In genomic region chr19:48495391-48495790, GRCh38 we compare ENCODE assay signal across 12 cellular contexts. TPM values are rescaled to one million over a fixed set of nuclear protein-coding genes. Genes with fewer than 3 reads are reported as not detected.
DNase-seq lines count a peak whose midpoint lies in the region; ATAC-seq and TF ChIP-seq lines count a peak whose summit lies in the region.
"Had no signal": no experiment of that assay in that cellular context is flagged by ENCODE, and none has a peak within 500 bp of the region (broad histone marks: within the 10 kb centered on the region; RNA-seq: fewer than 3 reads in every experiment).

No MANE protein-coding gene starts in this region.

- no peak for TF ChIP-seq CTCF in CD8-positive, alpha-beta T cell (IDR thresholded peaks at IDR 0.05)
- TF ChIP-seq CTCF in colonic mucosa (IDR thresholded peaks at IDR 0.05), result no peak
- no peak for TF ChIP-seq CTCF in nephron progenitor cell (IDR thresholded peaks at IDR 0.05)
- no peak for TF ChIP-seq CTCF in gastrocnemius medialis (IDR thresholded peaks at IDR 0.05 in 4 of 5, conservative IDR thresholded peaks at IDR 0.05 in 1 of 5)

- H3K27me3 ChIP-seq in CD8-positive, alpha-beta T cell (ENCODE audit: insufficient read depth, low read length), result no peaks in the 10 kb centered on the region
- peaks cover 7% of the 10 kb centered on the region for H3K27me3 ChIP-seq in colonic mucosa
- H3K27me3 ChIP-seq in gastrocnemius medialis, result peaks cover 46 to 63% (median 52%) of the 10 kb centered on the region in 3 donors

- H3K9me3 Mint-ChIP-seq in CD8-positive, alpha-beta T cell, result no peaks in the 10 kb centered on the region
- H3K9me3 Mint-ChIP-seq in nephron progenitor cell, result no peaks in the 10 kb centered on the region
- H3K9me3 Mint-ChIP-seq: activated T-helper 2 cell treated with anti-CD3 and anti-CD28 coated beads, Interferon-gamma antibody, Interleukin-2, Interleukin-4, amounts not matched to agents 10 μg/mL and 5 μg/mL and 100 μg/mL, durations not matched to agents 14 hours and 24 hours and 36 hours had no signal

- H3K27ac Mint-ChIP-seq in CD8-positive, alpha-beta T cell, result no peak overlapping the region
- H3K27ac Mint-ChIP-seq in nephron progenitor cell, result no peak overlapping the region
- H3K27ac Mint-ChIP-seq: activated T-helper 2 cell treated with anti-CD3 and anti-CD28 coated beads, Interferon-gamma antibody, Interleukin-2, Interleukin-4, amounts not matched to agents 10 μg/mL and 5 μg/mL and 100 μg/mL, durations not matched to agents 14 hours and 24 hours and 36 hours had no signal

- H3K4me1 ChIP-seq in CD8-positive, alpha-beta T cell (ENCODE audit: insufficient read depth, low read length), result peaks cover 32% of the 10 kb centered on the region
- H3K4me1 ChIP-seq in colonic mucosa (no peaks in the 10 kb centered on the region), gastrocnemius medialis (peaks cover 0 to 5% of the 10 kb centered on the region in 2 donors)

- H3K9me3 ChIP-seq in CD8-positive, alpha-beta T cell (ENCODE audit: low read length), result no peaks in the 10 kb centered on the region
- H3K9me3 ChIP-seq in colonic mucosa, result no peaks in the 10 kb centered on the region
- H3K9me3 ChIP-seq in gastrocnemius medialis, result no peaks in the 10 kb centered on the region

- H3K36me3 ChIP-seq in CD8-positive, alpha-beta T cell (ENCODE audit: insufficient read depth, low read length), result no peaks in the 10 kb centered on the region
- H3K36me3 ChIP-seq in colonic mucosa, result no peaks in the 10 kb centered on the region
- no peaks in the 10 kb centered on the region for H3K36me3 ChIP-seq in gastrocnemius medialis

- no peak overlapping the region for H3K27ac ChIP-seq in CD8-positive, alpha-beta T cell (ENCODE audit: low read depth, low read length)
- peak overlapping the region; percentile 29 for H3K27ac ChIP-seq in colonic mucosa
- no peak overlapping the region for H3K27ac ChIP-seq in gastrocnemius medialis

- intact Hi-C loops in CD8-positive, alpha-beta T cell (cut with DNase I, micrococcal nuclease), result loop anchor here in 1 of 2 experiments (10.0 kb wide), 1 partner anchor 101 kb away; the partner anchor contains the start of genes GRIN2D and KDELR1
- intact Hi-C loops in colonic mucosa (cut with DNase I), result no loop called here
- intact Hi-C loops in gastrocnemius medialis (cut with DNase I; ENCODE audit: low total_unique reads), result no loop called here

- CTCF ChIA-PET in CD8-positive, alpha-beta T cell (lab: Charles Lee), result interaction anchor here (1.5 to 3.4 kb wide), 3 partner anchors 10 to 114 kb away, joined by 5 to 10 read pairs (median 5); no protein-coding TSS in a partner anchor

- H3K27me3 Mint-ChIP-seq in CD8-positive, alpha-beta T cell (ENCODE audit: low read depth), result peaks cover 3% of the 10 kb centered on the region
- peaks cover 39% of the 10 kb centered on the region for H3K27me3 Mint-ChIP-seq in nephron progenitor cell (ENCODE audit: low read depth, poor library complexity)

- no peak overlapping the region for H3K9ac ChIP-seq in colonic mucosa (ENCODE audit: low read depth in 2 of 2, low read length in 2 of 2)

- peak overlapping the region; percentile 38 for H3K4me3 Mint-ChIP-seq in CD8-positive, alpha-beta T cell
- H3K4me3 Mint-ChIP-seq in nephron progenitor cell, result peak overlapping the region; percentile 82

- peaks cover 36% of the 10 kb centered on the region for H3K4me1 Mint-ChIP-seq in CD8-positive, alpha-beta T cell (ENCODE audit: low read depth)
- peaks cover 55% of the 10 kb centered on the region for H3K4me1 Mint-ChIP-seq in nephron progenitor cell

- POLR2A ChIA-PET in CD8-positive, alpha-beta T cell (lab: Charles Lee), result no interaction called here

- no peaks in the 10 kb centered on the region for H3K36me3 Mint-ChIP-seq in CD8-positive, alpha-beta T cell
- no peaks in the 10 kb centered on the region for H3K36me3 Mint-ChIP-seq in nephron progenitor cell (ENCODE audit: low read depth)

- DNase-seq in CD8-positive, alpha-beta T cell, result no peak
- DNase-seq in LHCN-M2 (ENCODE audit: low read depth) (peak; percentile 33), colonic mucosa (no peak), nephron progenitor cell (no peak), gastrocnemius medialis (no peak), mesenteric fat pad (ENCODE audit: low spot score) (no peak)
- DNase-seq in activated CD4-positive, CD25-positive, alpha-beta regulatory T cell (lab: John Stamatoyannopoulos, UW), result no peak
- DNase-seq: activated CD4-positive, alpha-beta T cell treated with anti-CD3 and anti-CD28 coated beads for 1 hour; NCI-H1436; NCI-H526 treated with DMSO at 0.1 percent for 48 hours; SIG-M5 had no signal

- in situ Hi-C loops in gastrocnemius medialis (cut with MboI; ENCODE audit: low sequenced_read_pairs in 4 of 4), result no loop called here

- no peak for ATAC-seq in CD8-positive, alpha-beta T cell
- ATAC-seq in gastrocnemius medialis, result no peak

- H3K4me3 ChIP-seq in CD8-positive, alpha-beta T cell (ENCODE audit: low read depth, low read length), result no peak overlapping the region
- no peak overlapping the region for H3K4me3 ChIP-seq in colonic mucosa
- H3K4me3 ChIP-seq in gastrocnemius medialis, result no peak overlapping the region

- TF ChIP-seq POLR2A in gastrocnemius medialis (IDR thresholded peaks at IDR 0.05), result no peak

RNA-seq across cellular contexts. Expression of gene LMTK3, which starts 16.2 kb away (rescaled TPM):
- 10 to 100 TPM; 13.7 to 16.9 TPM for total RNA-seq in CD8-positive, alpha-beta T cell
- total RNA-seq in LHCN-M2 (2014; rRNA removed) (0.06 and 0.13 TPM in 2 replicates), colonic mucosa (1 to 10 TPM; 1.7 to 3.1 TPM), gastrocnemius medialis (not detected), mesenteric fat pad (0.45 TPM)
- 0.27 TPM for polyA plus RNA-seq in LHCN-M2 (2012)

RNA-seq across cellular contexts. Expression of gene CYTH2, which starts 26.2 kb away (rescaled TPM):
- total RNA-seq in CD8-positive, alpha-beta T cell, result 10 to 100 TPM; 30.9 to 32.3 TPM
- 37.7 and 61.0 TPM in 2 replicates for total RNA-seq in LHCN-M2 (2014; rRNA removed)
- polyA plus RNA-seq in LHCN-M2 (2012), result 49.4 TPM
- 10 to 100 TPM; 55.4 to 70.2 TPM for total RNA-seq in colonic mucosa
- 10 to 100 TPM; 24.3 to 35.2 (median 26.9) TPM for total RNA-seq in gastrocnemius medialis
- total RNA-seq in mesenteric fat pad, result 34.9 TPM

RNA-seq across cellular contexts. Expression of gene KCNJ14, which starts 40.0 kb away (rescaled TPM):
- total RNA-seq in CD8-positive, alpha-beta T cell, result 1 to 10 TPM; 3.7 to 3.9 TPM
- total RNA-seq in LHCN-M2 (2014; rRNA removed), result 0.52 and 0.71 TPM in 2 replicates
- polyA plus RNA-seq in LHCN-M2 (2012), result 0.33 TPM
- total RNA-seq in colonic mucosa, result under 1 TPM; 0.35 to 0.99 TPM
- 1 to 10 TPM in 2 of 4 donors, under 1 TPM in 2; 0.19 to 1.9 (median 0.92) TPM for total RNA-seq in gastrocnemius medialis
- 1.0 TPM for total RNA-seq in mesenteric fat pad

RNA-seq across cellular contexts. Expression of gene GRWD1, which starts 49.6 kb away (rescaled TPM):
- 10 to 100 TPM; 36.1 to 41.7 TPM for total RNA-seq in CD8-positive, alpha-beta T cell
- total RNA-seq in LHCN-M2 (2014; rRNA removed) (66.9 and 70.5 TPM in 2 replicates), colonic mucosa (10 to 100 TPM; 17.0 to 45.8 TPM), gastrocnemius medialis (10 to 100 TPM; 27.8 to 36.0 (median 31.2) TPM), mesenteric fat pad (39.0 TPM)
- polyA plus RNA-seq in LHCN-M2 (2012), result 26.8 TPM

RNA-seq across cellular contexts. Expression of gene SULT2B1, which starts 56.6 kb away (rescaled TPM):
- not detected for total RNA-seq in CD8-positive, alpha-beta T cell
- total RNA-seq in LHCN-M2 (2014; rRNA removed) (not detected in 2 replicates), colonic mucosa (1 to 10 TPM; 1.4 to 7.7 TPM), gastrocnemius medialis (not detected), mesenteric fat pad (0.48 TPM)
- 0.15 TPM for polyA plus RNA-seq in LHCN-M2 (2012)
- total RNA-seq: activated T-helper 2 cell treated with anti-CD3 and anti-CD28 coated beads, Interferon-gamma antibody, Interleukin-2, Interleukin-4, amounts not matched to agents 10 μg/mL and 5 μg/mL and 100 μg/mL, durations not matched to agents 14 hours and 24 hours and 36 hours had no signal
